In the genomic region with DNA sequence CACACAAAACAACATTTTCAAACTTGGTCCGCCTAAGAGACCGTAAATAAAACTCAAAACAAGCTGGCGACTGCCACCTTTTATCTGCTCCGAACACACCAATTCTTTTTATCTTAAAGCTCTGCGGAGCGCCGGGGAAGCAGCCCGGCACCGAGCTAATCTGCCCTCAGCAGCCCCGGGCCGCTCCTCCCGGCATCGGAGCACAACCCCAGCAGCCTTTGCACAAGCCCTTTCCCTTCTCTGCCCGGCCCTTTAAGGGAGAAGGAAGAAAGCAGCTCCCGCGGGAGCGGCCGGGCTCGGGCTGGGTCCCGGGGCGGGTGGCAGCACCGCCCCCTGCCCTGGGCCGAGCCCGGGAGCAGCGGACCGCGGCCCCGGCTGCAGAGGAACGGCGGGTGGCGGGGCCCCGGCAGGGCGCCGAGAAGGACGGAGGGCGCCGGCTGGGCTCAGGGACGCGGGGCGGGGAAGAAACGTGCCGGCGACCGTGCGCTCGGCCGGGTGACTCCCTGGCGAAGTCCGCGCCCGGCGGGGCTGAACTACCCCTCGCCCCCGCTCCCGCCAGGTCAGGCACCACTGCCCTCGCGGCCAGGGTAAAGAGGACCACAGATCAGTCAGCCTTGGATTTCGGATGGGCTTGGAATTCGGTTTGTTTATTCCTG, we compare ENCODE assay signal across 9 cellular contexts.
A peak's percentile ranks its signal among the peaks of the same experiment; 100 is the strongest.
DNase-seq lines count a peak whose midpoint lies in the region; ATAC-seq, FAIRE-seq and TF ChIP-seq lines count a peak whose summit lies in the region.
"Had no signal": no experiment of that assay in that cellular context is flagged by ENCODE, and none has a peak within 500 bp of the region (broad histone marks: within the 10 kb centered on the region; RNA-seq: fewer than 3 reads in every experiment).

No MANE protein-coding gene starts in this region.

- peaks cover 2% of the 10 kb centered on the region for H3K36me3 Mint-ChIP-seq in activated CD4-positive, alpha-beta T cell treated with anti-CD3 and anti-CD28 coated beads for 36 hours (ENCODE audit: low read depth)
- peaks cover 6% of the 10 kb centered on the region for H3K36me3 Mint-ChIP-seq in stimulated activated memory B cell treated with anti-CD40 and anti-IgM and Interleukin-4, amounts not matched to agents 10 μg/mL and 1 μg/mL and 100 μg/mL, for 72 hours

- H3K9ac ChIP-seq in keratinocyte (ENCODE audit: control insufficient read depth, extremely low read depth, insufficient read depth, low read length), result peak overlapping the region; percentile 77

- H3K27me3 Mint-ChIP-seq in activated CD4-positive, alpha-beta T cell treated with anti-CD3 and anti-CD28 coated beads for 36 hours, result peaks cover 50% of the 10 kb centered on the region
- no peaks in the 10 kb centered on the region for H3K27me3 Mint-ChIP-seq in stimulated activated memory B cell treated with anti-CD40 and anti-IgM and Interleukin-4, amounts not matched to agents 10 μg/mL and 1 μg/mL and 100 μg/mL, for 72 hours

- peak; percentile 45 for DNase-seq in activated CD4-positive, alpha-beta T cell treated with anti-CD3 and anti-CD28 coated beads for 36 hours
- no peak for DNase-seq in activated CD4-positive, alpha-beta T cell treated with anti-CD3 and anti-CD28 coated beads for 4 hours
- peak; percentile 11 for DNase-seq in NCI-H446 treated with DMSO at 0.1 percent for 48 hours (lab: John Stamatoyannopoulos, UW)
- DNase-seq in bronchial epithelial cell (ENCODE audit: low read depth), result peak; percentile 21
- no peak for DNase-seq in keratinocyte (ENCODE audit: low read depth, low spot score)
- DNase-seq in SK-N-DZ (ENCODE audit: low spot score), result no peak
- no peak for DNase-seq in activated naive CD4-positive, alpha-beta T cell (lab: John Stamatoyannopoulos, UW)

- peaks cover 22% of the 10 kb centered on the region for H3K4me1 Mint-ChIP-seq in activated CD4-positive, alpha-beta T cell treated with anti-CD3 and anti-CD28 coated beads for 36 hours
- peaks cover 17% of the 10 kb centered on the region for H3K4me1 Mint-ChIP-seq in stimulated activated memory B cell treated with anti-CD40 and anti-IgM and Interleukin-4, amounts not matched to agents 10 μg/mL and 1 μg/mL and 100 μg/mL, for 72 hours

- peak overlapping the region; percentile 90 for H2AFZ ChIP-seq in keratinocyte (ENCODE audit: control insufficient read depth, low read length)

- H3K36me3 ChIP-seq in bronchial epithelial cell (ENCODE audit: control insufficient read depth, insufficient read depth, low read length), result no peaks in the 10 kb centered on the region
- H3K36me3 ChIP-seq in keratinocyte (ENCODE audit: control insufficient read depth in 2 of 2, extremely low read depth in 1 of 2, insufficient read depth in 2 of 2, low read length in 2 of 2), result no peaks in the 10 kb centered on the region

- FAIRE-seq in bronchial epithelial cell (lab: Jason Lieb, UNC) (no peak), keratinocyte (lab: Jason Lieb, UNC) (no peak)
- FAIRE-seq: colon had no signal

- H3K27me3 ChIP-seq in bronchial epithelial cell (ENCODE audit: control insufficient read depth, insufficient read depth, low read length) (no peaks in the 10 kb centered on the region), keratinocyte (ENCODE audit: control insufficient read depth, extremely low read depth, insufficient read depth, low read length) (peaks cover 4% of the 10 kb centered on the region)

- no peaks in the 10 kb centered on the region for H3K9me3 ChIP-seq in keratinocyte (ENCODE audit: control insufficient read depth, low read depth, low read length)

- dilution Hi-C loops in keratinocyte (cut with MboI; ENCODE audit: extremely low pct_ligation_motif_present, low sequenced_read_pairs), result no loop called here

- H3K27ac ChIP-seq in keratinocyte (ENCODE audit: control insufficient read depth, insufficient read depth, low read length), result peak overlapping the region; percentile 74

- POLR2A ChIA-PET in activated CD4-positive, alpha-beta T cell treated with anti-CD3 and anti-CD28 coated beads for 36 hours (lab: Charles Lee), result no interaction called here

- ATAC-seq in activated CD4-positive, alpha-beta T cell treated with anti-CD3 and anti-CD28 coated beads for 36 hours, result peak; percentile 18
- ATAC-seq in stimulated activated memory B cell treated with anti-CD40 and anti-IgM and Interleukin-4, amounts not matched to agents 10 μg/mL and 1 μg/mL and 100 μg/mL, for 72 hours, result no peak

- H3K9me1 ChIP-seq in keratinocyte (ENCODE audit: control insufficient read depth, extremely low read depth, insufficient read depth, low read length), result no peaks in the 10 kb centered on the region

- H3K9me3 Mint-ChIP-seq in activated CD4-positive, alpha-beta T cell treated with anti-CD3 and anti-CD28 coated beads for 36 hours (ENCODE audit: low read depth), result no peaks in the 10 kb centered on the region
- H3K9me3 Mint-ChIP-seq in stimulated activated memory B cell treated with anti-CD40 and anti-IgM and Interleukin-4, amounts not matched to agents 10 μg/mL and 1 μg/mL and 100 μg/mL, for 72 hours, result no peaks in the 10 kb centered on the region

- peak overlapping the region; percentile 99 for H3K4me2 ChIP-seq in keratinocyte (ENCODE audit: control insufficient read depth, extremely low read depth, insufficient read depth, low read depth, low read length)

- H4K20me1 ChIP-seq in keratinocyte (ENCODE audit: control insufficient read depth, extremely low read depth, insufficient read depth, low read length), result no peaks in the 10 kb centered on the region

- no peak overlapping the region for H3K27ac Mint-ChIP-seq in activated CD4-positive, alpha-beta T cell treated with anti-CD3 and anti-CD28 coated beads for 36 hours
- no peak overlapping the region for H3K27ac Mint-ChIP-seq in stimulated activated memory B cell treated with anti-CD40 and anti-IgM and Interleukin-4, amounts not matched to agents 10 μg/mL and 1 μg/mL and 100 μg/mL, for 72 hours

- intact Hi-C loops in activated CD4-positive, alpha-beta T cell treated with anti-CD3 and anti-CD28 coated beads for 36 hours (cut with DNase I, micrococcal nuclease), result loop anchor here (5.0 to 10.0 kb wide), 3 partner anchors 413 to 1630 kb away; partner anchors contain the start of gene CALCA (in 1 of the 2)

- H3K4me3 ChIP-seq in bronchial epithelial cell (ENCODE audit: low read depth, low read length), result peak overlapping the region; percentile 76
- H3K4me3 ChIP-seq in keratinocyte (ENCODE audit: control insufficient read depth in 2 of 3, extremely low read depth in 1 of 3, insufficient read depth in 2 of 3, low read depth in 1 of 3, low read length in 3 of 3), result peak overlapping the region; percentile 61 to 92 (median 89)

- CTCF ChIA-PET in activated CD4-positive, alpha-beta T cell treated with anti-CD3 and anti-CD28 coated beads for 36 hours (lab: Charles Lee), result interaction anchor here (0.6 to 2.8 kb wide), 3 partner anchors 9 to 956 kb away, joined by 3 to 20 read pairs (median 3); no protein-coding TSS in a partner anchor

- no peak for TF ChIP-seq CTCF in bronchial epithelial cell (IDR thresholded peaks at IDR 0.05; ENCODE audit: insufficient read depth, low read length, severe bottlenecking)
- TF ChIP-seq CTCF in keratinocyte (optimal IDR thresholded peaks at IDR 0.05 in 1 of 3, IDR thresholded peaks at IDR 0.05 in 1 of 3, conservative IDR thresholded peaks at IDR 0.05 in 1 of 3; ENCODE audit: extremely low read depth in 1 of 3, insufficient read depth in 2 of 3, low read length in 3 of 3), result no peak

- H3K4me1 ChIP-seq in keratinocyte (ENCODE audit: control insufficient read depth, extremely low read depth, insufficient read depth, low read length), result peaks cover 18% of the 10 kb centered on the region

- H3K79me2 ChIP-seq in keratinocyte (ENCODE audit: control insufficient read depth, insufficient read depth, low read length), result no peaks in the 10 kb centered on the region

- H3K4me3 Mint-ChIP-seq in activated CD4-positive, alpha-beta T cell treated with anti-CD3 and anti-CD28 coated beads for 36 hours, result peak overlapping the region; percentile 69
- peak overlapping the region; percentile 69 for H3K4me3 Mint-ChIP-seq in stimulated activated memory B cell treated with anti-CD40 and anti-IgM and Interleukin-4, amounts not matched to agents 10 μg/mL and 1 μg/mL and 100 μg/mL, for 72 hours

Comparison
In these comparisons a context has a peak if more than half of its experiments do, and no peak if none do; other contexts are left out.
1. DNase-seq: peak in activated CD4-positive, alpha-beta T cell treated with anti-CD3 and anti-CD28 coated beads for 36 hours (single experiment), NCI-H446 treated with DMSO at 0.1 percent for 48 hours (single experiment) and bronchial epithelial cell (single experiment); none in activated CD4-positive, alpha-beta T cell treated with anti-CD3 and anti-CD28 coated beads for 4 hours (0 of 2), keratinocyte (single experiment), SK-N-DZ (single experiment) and activated naive CD4-positive, alpha-beta T cell (0 of 4).